ENCODE assay signal across 13 cellular contexts in the genomic region with DNA sequence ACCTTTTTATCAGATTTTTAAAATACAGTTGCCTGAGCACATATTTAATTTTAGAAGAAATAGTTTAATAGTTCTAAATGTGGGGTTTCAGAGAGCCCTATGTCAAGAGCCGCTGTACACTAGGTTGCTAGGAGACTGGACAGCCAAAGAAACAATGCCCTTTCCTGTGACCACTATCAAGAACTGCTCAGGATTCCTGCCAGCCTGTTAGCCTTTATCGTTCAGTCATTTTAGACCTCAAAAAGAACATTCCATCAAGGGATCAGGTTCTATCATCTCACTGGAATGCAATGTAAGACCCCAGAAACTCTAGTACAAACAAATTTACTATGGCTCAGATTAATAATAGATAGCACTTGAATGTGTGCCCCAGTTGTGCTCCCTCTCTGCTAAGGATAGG.
DNase-seq lines count a peak whose midpoint lies in the region; ATAC-seq and TF ChIP-seq lines count a peak whose summit lies in the region.
"Had no signal": no experiment of that assay in that cellular context is flagged by ENCODE, and none has a peak within 500 bp of the region (broad histone marks: within the 10 kb centered on the region; RNA-seq: fewer than 3 reads in every experiment).

No MANE protein-coding gene starts in this region.

- H3K36me3 ChIP-seq in kidney epithelial cell (ENCODE audit: control insufficient read depth, insufficient read depth, low read length) = no peaks in the 10 kb centered on the region
- no peaks in the 10 kb centered on the region for H3K36me3 ChIP-seq in WERI-Rb-1
- H3K36me3 ChIP-seq: spleen had no signal

- no peaks in the 10 kb centered on the region for H3K27me3 Mint-ChIP-seq in chondrocyte (ENCODE audit: low read depth)

- H3K4me3 Mint-ChIP-seq in chondrocyte (ENCODE audit: unreplicated experiment) = no peak overlapping the region
- H3K4me3 Mint-ChIP-seq: activated naive CD8-positive, alpha-beta T cell; stimulated activated naive CD8-positive, alpha-beta T cell treated with anti-CD3 and anti-CD28 coated beads, Interleukin-15, amount 100 ng/mL, for 72 hours had no signal

- no peaks in the 10 kb centered on the region for H3K9me3 ChIP-seq in WERI-Rb-1 (ENCODE audit: severe bottlenecking)
- H3K9me3 ChIP-seq: spleen had no signal

- no peak for ATAC-seq in GM18861 (IDR thresholded peaks at IDR 0.05; ENCODE audit: unreplicated experiment)
- ATAC-seq in GM18909 (IDR thresholded peaks at IDR 0.05; ENCODE audit: poor library complexity, unreplicated experiment) = no peak
- ATAC-seq: K562; stimulated activated naive CD8-positive, alpha-beta T cell treated with anti-CD3 and anti-CD28 coated beads, Interleukin-15, amount 100 ng/mL, for 72 hours had no signal

- no peak for TF ChIP-seq CTCF in chondrocyte (IDR thresholded peaks at IDR 0.05)
- no peak for TF ChIP-seq CTCF in kidney epithelial cell (IDR thresholded peaks at IDR 0.05; ENCODE audit: insufficient read depth, low read length, poor library complexity, severe bottlenecking)
- TF ChIP-seq CTCF in WERI-Rb-1 (IDR thresholded peaks at IDR 0.05; ENCODE audit: low read depth, low read length) = no peak

- no peak overlapping the region for H3K4me3 ChIP-seq in kidney epithelial cell (ENCODE audit: low read depth, low read length)
- no peak overlapping the region for H3K4me3 ChIP-seq in skin epidermis
- H3K4me3 ChIP-seq in WERI-Rb-1 (ENCODE audit: low read depth, low read length) = no peak overlapping the region
- H3K4me3 ChIP-seq: K562, spleen had no signal

- peak overlapping the region; percentile 95 for H3K27ac Mint-ChIP-seq in chondrocyte (ENCODE audit: unreplicated experiment)
- H3K27ac Mint-ChIP-seq: activated naive CD8-positive, alpha-beta T cell; stimulated activated naive CD8-positive, alpha-beta T cell treated with anti-CD3 and anti-CD28 coated beads, Interleukin-15, amount 100 ng/mL, for 72 hours had no signal

- no peaks in the 10 kb centered on the region for H3K27me3 ChIP-seq in kidney epithelial cell (ENCODE audit: control insufficient read depth, insufficient read depth, low read length)
- peaks cover 58% of the 10 kb centered on the region for H3K27me3 ChIP-seq in WERI-Rb-1 (ENCODE audit: insufficient read depth, low read depth, severe bottlenecking)
- H3K27me3 ChIP-seq: spleen had no signal

- no peaks in the 10 kb centered on the region for H3K9me3 Mint-ChIP-seq in chondrocyte (ENCODE audit: low read depth)
- H3K9me3 Mint-ChIP-seq: stimulated activated naive CD8-positive, alpha-beta T cell treated with anti-CD3 and anti-CD28 coated beads, Interleukin-15, amount 100 ng/mL, for 72 hours had no signal

- H3K4me1 Mint-ChIP-seq in chondrocyte (ENCODE audit: low read depth) = peaks cover 56% of the 10 kb centered on the region
- H3K4me1 Mint-ChIP-seq: stimulated activated naive CD8-positive, alpha-beta T cell treated with anti-CD3 and anti-CD28 coated beads, Interleukin-15, amount 100 ng/mL, for 72 hours had no signal

- DNase-seq in HT1080 (ENCODE audit: low read depth) (peak; percentile 42), chondrocyte (ENCODE audit: low spot score) (no peak), kidney epithelial cell (ENCODE audit: low read depth) (peak; percentile 47), NCI-H1048 (lab: John Stamatoyannopoulos, UW) (no peak), WERI-Rb-1 (no peak)
- DNase-seq: DMS79; spleen; stimulated activated naive CD8-positive, alpha-beta T cell treated with anti-CD3 and anti-CD28 coated beads, Interleukin-15, amount 100 ng/mL, for 72 hours had no signal

- H3K27ac ChIP-seq in skin epidermis = peak overlapping the region in 18 of 21 experiments; percentile 31 to 92 (median 78)
- no peak overlapping the region for H3K27ac ChIP-seq in WERI-Rb-1

- H3K36me3 Mint-ChIP-seq in chondrocyte (ENCODE audit: low read depth) = no peaks in the 10 kb centered on the region
- H3K36me3 Mint-ChIP-seq: activated naive CD8-positive, alpha-beta T cell had no signal

Comparison
In these comparisons a context has a peak if more than half of its experiments do, and no peak if none do; other contexts are left out.
1. DNase-seq: peak in HT1080 (single experiment) and kidney epithelial cell (single experiment); none in chondrocyte (single experiment), NCI-H1048 (single experiment) and WERI-Rb-1 (single experiment).